Comparison of ENCODE assay signal across 16 cellular contexts in genomic region chr4:168521736-168522135, GRCh38. TPM values are rescaled to one million over a fixed set of nuclear protein-coding genes. Genes with fewer than 3 reads are reported as not detected.
DNase-seq lines count a peak whose midpoint lies in the region; ATAC-seq, FAIRE-seq and TF ChIP-seq lines count a peak whose summit lies in the region.
"Had no signal": no experiment of that assay in that cellular context is flagged by ENCODE, and none has a peak within 500 bp of the region (broad histone marks: within the 10 kb centered on the region; RNA-seq: fewer than 3 reads in every experiment).

No MANE protein-coding gene starts in this region.

- no peak overlapping the region for H3K9ac ChIP-seq in neural progenitor cell

- H3K79me2 ChIP-seq in neural progenitor cell (ENCODE audit: low read depth): no peaks in the 10 kb centered on the region

- H3K4me2 ChIP-seq in neural progenitor cell: no peak overlapping the region

- H3K4me1 Mint-ChIP-seq in neural progenitor cell: peaks cover 23% of the 10 kb centered on the region
- no peaks in the 10 kb centered on the region for H3K4me1 Mint-ChIP-seq in T-cell
- H3K4me1 Mint-ChIP-seq: CD8-positive, alpha-beta memory T cell had no signal

- FAIRE-seq in D721Med (lab: Jason Lieb, UNC): no peak
- FAIRE-seq: GM18507, HTR-8/SVneo had no signal

- H4K20me1 ChIP-seq in neural progenitor cell (ENCODE audit: low read depth): no peaks in the 10 kb centered on the region

- POLR2A ChIA-PET in T-cell (lab: Charles Lee): no interaction called here

- H3K36me3 Mint-ChIP-seq in neural progenitor cell (no peaks in the 10 kb centered on the region), T-cell (no peaks in the 10 kb centered on the region)
- H3K36me3 Mint-ChIP-seq: CD8-positive, alpha-beta memory T cell had no signal

- H3K27me3 Mint-ChIP-seq in neural progenitor cell (ENCODE audit: insufficient read depth, low read depth): peaks cover 2% of the 10 kb centered on the region
- H3K27me3 Mint-ChIP-seq in T-cell: peaks cover 5 to 10% of the 10 kb centered on the region in 2 donors

- ATAC-seq in T-cell (replicated peaks in 1 of 4) (no peak), GM19455 (IDR thresholded peaks at IDR 0.05; ENCODE audit: unreplicated experiment) (no peak)

- no peak overlapping the region for H3K4me3 ChIP-seq in neural progenitor cell

- no peaks in the 10 kb centered on the region for H3F3A ChIP-seq in neural progenitor cell (ENCODE audit: low read depth)

- TF ChIP-seq CTCF in neural progenitor cell (IDR thresholded peaks at IDR 0.05) (no peak), D721Med (IDR thresholded peaks at IDR 0.05; ENCODE audit: insufficient read depth, missing control alignments) (no peak)

- DNase-seq in DMS 273 treated with DMSO at 0.1 percent for 48 hours (lab: John Stamatoyannopoulos, UW): peak; percentile 40
- peak; percentile 46 to 65 for DNase-seq in NCI-H446 (lab: John Stamatoyannopoulos, UW)
- DNase-seq in foreskin melanocyte: peak; percentile 31
- no peak for DNase-seq in neural progenitor cell (ENCODE audit: low spot score)
- DNase-seq in T-cell: no peak
- DNase-seq in D721Med (ENCODE audit: insufficient read length, low spot score): no peak
- DNase-seq in SW480 (ENCODE audit: low spot score): no peak
- DNase-seq: CD8-positive, alpha-beta memory T cell; DMS53; NCI-H1436 treated with DMSO at 0.1 percent for 48 hours; NCI-H2107; NCI-H510A; RPMI8226 had no signal

- H3K27ac ChIP-seq in neural progenitor cell: no peak overlapping the region

- H2AFZ ChIP-seq in neural progenitor cell (replicated peaks): peak overlapping the region; percentile 0

- H3K4me3 Mint-ChIP-seq in neural progenitor cell (no peak overlapping the region), T-cell (no peak overlapping the region)
- H3K4me3 Mint-ChIP-seq: CD8-positive, alpha-beta memory T cell had no signal

- no peak overlapping the region for H3K27ac Mint-ChIP-seq in neural progenitor cell
- H3K27ac Mint-ChIP-seq in T-cell: no peak overlapping the region
- H3K27ac Mint-ChIP-seq: CD8-positive, alpha-beta memory T cell had no signal

- H3K27me3 ChIP-seq in neural progenitor cell: no peaks in the 10 kb centered on the region

- H3K9me3 ChIP-seq in neural progenitor cell (ENCODE audit: low read depth): no peaks in the 10 kb centered on the region

- no peaks in the 10 kb centered on the region for H3K4me1 ChIP-seq in neural progenitor cell

- CTCF ChIA-PET in T-cell (lab: Charles Lee): no interaction called here

- H3K9me3 Mint-ChIP-seq in neural progenitor cell (no peaks in the 10 kb centered on the region), T-cell (no peaks in the 10 kb centered on the region)
- H3K9me3 Mint-ChIP-seq: CD8-positive, alpha-beta memory T cell had no signal

- no peaks in the 10 kb centered on the region for H3K36me3 ChIP-seq in neural progenitor cell

RNA-seq across cellular contexts. Expression of gene PALLD, which starts 24.9 kb away (rescaled TPM):
- total RNA-seq in neural progenitor cell (ENCODE audit: low replicate concordance): 64.8 and 85.7 TPM in 2 replicates
- 1 to 10 TPM in 1 of 5 donors, under 1 TPM in 4; 0.56 to 1.9 (median 0.93) TPM for total RNA-seq in T-cell

RNA-seq across cellular contexts. Expression of gene DDX60L, which starts 41.4 kb away (rescaled TPM):
- 0.77 and 1.3 TPM in 2 replicates for total RNA-seq in neural progenitor cell (ENCODE audit: low replicate concordance)
- total RNA-seq in T-cell: 10 to 100 TPM; 38.5 to 56.4 (median 43.1) TPM

Comparison
In these comparisons a context has a peak if more than half of its experiments do, and no peak if none do; other contexts are left out.
1. DNase-seq: peak in DMS 273 treated with DMSO at 0.1 percent for 48 hours (single experiment), NCI-H446 (2 of 2) and foreskin melanocyte (single experiment); none in neural progenitor cell (single experiment), T-cell (0 of 34), D721Med (single experiment) and SW480 (single experiment).
2. RNA of gene PALLD, which starts 24.9 kb away (total RNA-seq): 64.8 to 85.7 TPM in neural progenitor cell; 0.56 to 1.9 TPM in T-cell; every median in the first group is over 10 times any median in the second.
3. RNA of gene DDX60L, which starts 41.4 kb away (total RNA-seq): 38.5 to 56.4 TPM in T-cell; 0.77 to 1.3 TPM in neural progenitor cell; every median in the first group is over 10 times any median in the second.